In genomic region chr1:46248122-46248920, GRCh38 we compare ENCODE assay signal across 6 cellular contexts. TPM values are rescaled to one million over a fixed set of nuclear protein-coding genes. Genes with fewer than 3 reads are reported as not detected.
DNase-seq lines count a peak whose midpoint lies in the region; ATAC-seq lines count a peak whose summit lies in the region.

No MANE protein-coding gene starts in this region.

- peak overlapping the region; percentile 57 for H3K27ac ChIP-seq in Karpas-422 (ENCODE audit: low read length)

- ATAC-seq in HG03175 (IDR thresholded peaks at IDR 0.05; ENCODE audit: unreplicated experiment) (no peak), HG03342 (IDR thresholded peaks at IDR 0.05; ENCODE audit: unreplicated experiment) (no peak)

- H3K27me3 Mint-ChIP-seq in activated CD4-positive, alpha-beta T cell treated with anti-CD3 and anti-CD28 coated beads, Interleukin-2, amount 10 ng/mL, durations not matched to agents 7 days and 5 days, result no peaks in the 10 kb centered on the region

- H3K4me3 Mint-ChIP-seq in activated CD4-positive, alpha-beta T cell treated with anti-CD3 and anti-CD28 coated beads, Interleukin-2, amount 10 ng/mL, durations not matched to agents 7 days and 5 days, result peak overlapping the region; percentile 99

- DNase-seq in DMS153 treated with DMSO at 0.1 percent for 48 hours (lab: John Stamatoyannopoulos, UW; ENCODE audit: unreplicated experiment) (peak; percentile 54), Karpas-422 (peak; percentile 86), kidney tubule cell (ENCODE audit: low spot score) (peak; percentile 72)
- DNase-seq in activated CD4-positive, alpha-beta T cell treated with anti-CD3 and anti-CD28 coated beads, Interleukin-2, amount 10 ng/mL, durations not matched to agents 7 days and 5 days, result peak; percentile 45

- peak overlapping the region; percentile 86 for H3K4me2 ChIP-seq in Karpas-422 (ENCODE audit: low read depth, low read length, poor library complexity, severe bottlenecking)

- peaks cover 37% of the 10 kb centered on the region for H3K4me1 ChIP-seq in Karpas-422 (ENCODE audit: low read length)

- H3K9me3 ChIP-seq in Karpas-422 (ENCODE audit: low read length), result no peaks in the 10 kb centered on the region

- CTCF ChIA-PET in activated CD4-positive, alpha-beta T cell treated with anti-CD3 and anti-CD28 coated beads, Interleukin-2, amount 10 ng/mL, durations not matched to agents 7 days and 5 days (lab: Charles Lee), result interaction anchor here (0.6 to 2.7 kb wide), 4 partner anchors 11 to 92 kb away, joined by 3 to 11 read pairs (median 4); partner anchors contain the start of gene NSUN4

- peaks cover 24% of the 10 kb centered on the region for H3K36me3 ChIP-seq in Karpas-422 (ENCODE audit: insufficient read depth, low read length)

- H3K4me3 ChIP-seq in Karpas-422 (ENCODE audit: low read length), result peak overlapping the region; percentile 94

- H3K27ac Mint-ChIP-seq in activated CD4-positive, alpha-beta T cell treated with anti-CD3 and anti-CD28 coated beads, Interleukin-2, amount 10 ng/mL, durations not matched to agents 7 days and 5 days, result peak overlapping the region; percentile 98

- H3K36me3 Mint-ChIP-seq in activated CD4-positive, alpha-beta T cell treated with anti-CD3 and anti-CD28 coated beads, Interleukin-2, amount 10 ng/mL, durations not matched to agents 7 days and 5 days (ENCODE audit: low read depth), result peaks cover 43% of the 10 kb centered on the region

- H2AFZ ChIP-seq in Karpas-422 (ENCODE audit: low read length), result no peak overlapping the region

- H3K79me2 ChIP-seq in Karpas-422 (ENCODE audit: low read length), result peaks cover 34% of the 10 kb centered on the region

- H3K27me3 ChIP-seq in Karpas-422 (ENCODE audit: low read length), result no peaks in the 10 kb centered on the region

- no peaks in the 10 kb centered on the region for H3K9me3 Mint-ChIP-seq in activated CD4-positive, alpha-beta T cell treated with anti-CD3 and anti-CD28 coated beads, Interleukin-2, amount 10 ng/mL, durations not matched to agents 7 days and 5 days

- no peaks in the 10 kb centered on the region for H3K9me2 ChIP-seq in Karpas-422 (replicated peaks; ENCODE audit: insufficient read depth, low read length)

- H3K4me1 Mint-ChIP-seq in activated CD4-positive, alpha-beta T cell treated with anti-CD3 and anti-CD28 coated beads, Interleukin-2, amount 10 ng/mL, durations not matched to agents 7 days and 5 days, result peaks cover 54% of the 10 kb centered on the region

- peak overlapping the region; percentile 84 for H3K9ac ChIP-seq in Karpas-422 (ENCODE audit: low read length)

- POLR2A ChIA-PET in activated CD4-positive, alpha-beta T cell treated with anti-CD3 and anti-CD28 coated beads, Interleukin-2, amount 10 ng/mL, durations not matched to agents 7 days and 5 days (lab: Charles Lee), result no interaction called here

- H4K20me1 ChIP-seq in Karpas-422 (ENCODE audit: insufficient read depth, low read depth, low read length), result no peaks in the 10 kb centered on the region

RNA-seq across cellular contexts. Expression of gene RAD54L, which starts 0.8 kb away (rescaled TPM):
- 10.5 and 18.0 TPM in 2 replicates for total RNA-seq in Karpas-422 (2014; rRNA removed; shearing (Covaris generic); ENCODE audit: low replicate concordance)
- total RNA-seq in activated CD4-positive, alpha-beta T cell treated with anti-CD3 and anti-CD28 coated beads, Interleukin-2, amount 10 ng/mL, durations not matched to agents 7 days and 5 days, result 10 to 100 TPM; 46.7 to 54.0 TPM

RNA-seq across cellular contexts. Expression of gene LURAP1, which starts 45.2 kb away (rescaled TPM):
- total RNA-seq in Karpas-422 (2014; rRNA removed; shearing (Covaris generic); ENCODE audit: low replicate concordance), result 0.25 TPM in 1 of 2 replicates, not detected in the other
- total RNA-seq in activated CD4-positive, alpha-beta T cell treated with anti-CD3 and anti-CD28 coated beads, Interleukin-2, amount 10 ng/mL, durations not matched to agents 7 days and 5 days, result not detected

RNA-seq across cellular contexts. Expression of gene POMGNT1, which starts 50.1 kb away (rescaled TPM):
- 55.0 and 65.1 TPM in 2 replicates for total RNA-seq in Karpas-422 (2014; rRNA removed; shearing (Covaris generic); ENCODE audit: low replicate concordance)
- total RNA-seq in activated CD4-positive, alpha-beta T cell treated with anti-CD3 and anti-CD28 coated beads, Interleukin-2, amount 10 ng/mL, durations not matched to agents 7 days and 5 days, result 10 to 100 TPM; 32.0 to 33.4 TPM

RNA-seq across cellular contexts. Expression of gene LRRC41, which starts 55.1 kb away (rescaled TPM):
- 64.1 and 69.1 TPM in 2 replicates for total RNA-seq in Karpas-422 (2014; rRNA removed; shearing (Covaris generic); ENCODE audit: low replicate concordance)
- 10 to 100 TPM; 37.1 to 40.6 TPM for total RNA-seq in activated CD4-positive, alpha-beta T cell treated with anti-CD3 and anti-CD28 coated beads, Interleukin-2, amount 10 ng/mL, durations not matched to agents 7 days and 5 days

RNA-seq across cellular contexts. Expression of gene UQCRH, which starts 55.2 kb away (rescaled TPM):
- 455 and 533 TPM in 2 replicates for total RNA-seq in Karpas-422 (2014; rRNA removed; shearing (Covaris generic); ENCODE audit: low replicate concordance)
- total RNA-seq in activated CD4-positive, alpha-beta T cell treated with anti-CD3 and anti-CD28 coated beads, Interleukin-2, amount 10 ng/mL, durations not matched to agents 7 days and 5 days, result 100 to 1,000 TPM; 247 to 273 TPM
